In genomic region chr18:52677991-52678390, GRCh38 we compare ENCODE assay signal across 15 cellular contexts.
"Had no signal": no experiment of that assay in that cellular context is flagged by ENCODE, and none has a peak within 500 bp of the region (broad histone marks: within the 10 kb centered on the region; RNA-seq: fewer than 3 reads in every experiment).

No MANE protein-coding gene starts in this region.

- H3K36me3 Mint-ChIP-seq: activated naive CD8-positive, alpha-beta T cell; mesothelial cell of epicardium had no signal

- H3K27ac Mint-ChIP-seq: activated naive CD8-positive, alpha-beta T cell; mesothelial cell of epicardium had no signal

- H3K27me3 Mint-ChIP-seq: activated naive CD8-positive, alpha-beta T cell had no signal

- DNase-seq: activated CD4-positive, alpha-beta T cell treated with anti-CD3 and anti-CD28 coated beads for 1 hour; activated CD4-positive, alpha-beta T cell treated with anti-CD3 and anti-CD28 coated beads, Interleukin-2, amount 50 U/mL, for 48 hours; amniotic stem cell; dermis blood vessel endothelial cell; erythroblast; head of caudate nucleus; kidney; stimulated activated CD8-positive, alpha-beta memory T cell treated with anti-CD3 and anti-CD28 coated beads, Interleukin-4, amount 100 ng/mL, for 48 hours; stimulated activated naive CD4-positive, alpha-beta T cell; WERI-Rb-1 had no signal

- H3K27ac ChIP-seq: cardiac muscle cell, WERI-Rb-1 had no signal

- H3K4me3 ChIP-seq: cardiac muscle cell had no signal

- H3K36me3 ChIP-seq: cardiac muscle cell, WERI-Rb-1 had no signal

- H3K4me3 Mint-ChIP-seq: activated naive CD8-positive, alpha-beta T cell; mesothelial cell of epicardium; nephron had no signal

- H3K27me3 ChIP-seq: cardiac muscle cell had no signal

- ATAC-seq: left lobe of liver had no signal
